ENCODE assay signal across 18 cellular contexts in genomic region chr17:48004973-48005372, GRCh38. TPM values are rescaled to one million over a fixed set of nuclear protein-coding genes. Genes with fewer than 3 reads are reported as not detected.
DNase-seq lines count a peak whose midpoint lies in the region; ATAC-seq and TF ChIP-seq lines count a peak whose summit lies in the region.
"Had no signal": no experiment of that assay in that cellular context is flagged by ENCODE, and none has a peak within 500 bp of the region (broad histone marks: within the 10 kb centered on the region; RNA-seq: fewer than 3 reads in every experiment).

No MANE protein-coding gene starts in this region.

- TF ChIP-seq CTCF in HEK293 (tag by site-specific recombination; IDR thresholded peaks at IDR 0.05) (no peak), endodermal cell (conservative IDR thresholded peaks at IDR 0.05) (no peak), parathyroid adenoma (IDR thresholded peaks at IDR 0.05) (no peak), GM13976 (IDR thresholded peaks at IDR 0.05; ENCODE audit: borderline replicate concordance, control extremely low read depth, extremely low read depth, insufficient read depth, missing control alignments) (no peak)

- no peak overlapping the region for H3K4me3 ChIP-seq in HEK293 (ENCODE audit: low read depth, low read length)
- H3K4me3 ChIP-seq in endodermal cell (ENCODE audit: low read length): no peak overlapping the region
- H3K4me3 ChIP-seq in parathyroid adenoma (ENCODE audit: low read depth, low read length): no peak overlapping the region
- H3K4me3 ChIP-seq: lower lobe of right lung, stomach, vagina had no signal

- H3K27me3 Mint-ChIP-seq in endodermal cell (ENCODE audit: insufficient read depth): peaks cover 5% of the 10 kb centered on the region

- in situ Hi-C loops in GM13976 (cut with MboI; ENCODE audit: low sequenced_read_pairs, unreplicated experiment): no loop called here

- no peak overlapping the region for H3K9ac ChIP-seq in endodermal cell (ENCODE audit: extremely low read depth, low read length, poor library complexity, severe bottlenecking)
- H3K9ac ChIP-seq in parathyroid adenoma: no peak overlapping the region

- no peak overlapping the region for H3K4me3 Mint-ChIP-seq in endodermal cell
- H3K4me3 Mint-ChIP-seq: activated naive CD8-positive, alpha-beta T cell; CD4-positive, alpha-beta memory T cell had no signal

- no peak overlapping the region for H3K4me2 ChIP-seq in parathyroid adenoma (ENCODE audit: low read length)

- no peak overlapping the region for H3K27ac Mint-ChIP-seq in endodermal cell
- H3K27ac Mint-ChIP-seq: activated naive CD8-positive, alpha-beta T cell; CD4-positive, alpha-beta memory T cell had no signal

- H3K9me3 ChIP-seq in HEK293 (ENCODE audit: control insufficient read depth, insufficient read depth, low read depth, low read length) (no peaks in the 10 kb centered on the region), endodermal cell (ENCODE audit: control insufficient read depth, low read length) (no peaks in the 10 kb centered on the region), parathyroid adenoma (ENCODE audit: control insufficient read depth, low read length) (no peaks in the 10 kb centered on the region)
- H3K9me3 ChIP-seq: lower lobe of right lung, neutrophil, stomach, vagina had no signal

- POLR2A ChIA-PET in HEK293 (lab: Yijun Ruan, JAX): interaction anchor here (0.7 to 1.5 kb wide), 3 partner anchors 9 to 44 kb away, joined by 3 to 4 read pairs (median 3); partner anchors contain the start of gene CDK5RAP3

- WGBS in endodermal cell (ENCODE audit: insufficient coverage in 1 of 2, insufficient read length in 1 of 2), 2 experiments: 84% methylated on average over 3 of the region's 3 CpGs; no CpG with 5 or more reads in 1 of the 2 experiments

- peaks cover 30% of the 10 kb centered on the region for H3K4me1 Mint-ChIP-seq in endodermal cell
- H3K4me1 Mint-ChIP-seq: CD4-positive, alpha-beta memory T cell had no signal

- H3K79me2 ChIP-seq in parathyroid adenoma: no peaks in the 10 kb centered on the region

- H3K27me3 ChIP-seq in endodermal cell (ENCODE audit: control insufficient read depth, insufficient read depth, low read length, poor library complexity, severe bottlenecking) (no peaks in the 10 kb centered on the region), parathyroid adenoma (ENCODE audit: control insufficient read depth, insufficient read depth, low read length) (no peaks in the 10 kb centered on the region)
- H3K27me3 ChIP-seq: vagina had no signal

- no peak overlapping the region; the same call in 1 of the 2 replicates for H3K27ac ChIP-seq in HEK293 (ENCODE audit: extremely low read depth, low read depth, low read length)
- H3K27ac ChIP-seq in endodermal cell (ENCODE audit: low read depth, low read length): peak overlapping the region; percentile 96
- H3K27ac ChIP-seq in parathyroid adenoma: peak overlapping the region; percentile 21
- H3K27ac ChIP-seq: lower lobe of right lung, neutrophil, stomach, vagina had no signal

- ATAC-seq in HG03095 (IDR thresholded peaks at IDR 0.05; ENCODE audit: unreplicated experiment): no peak
- ATAC-seq: lower lobe of right lung had no signal

- H3K36me3 ChIP-seq in HEK293 (ENCODE audit: control insufficient read depth in 2 of 2, insufficient read depth in 1 of 2, low read length in 2 of 2) (no peaks in the 10 kb centered on the region), endodermal cell (ENCODE audit: control insufficient read depth, insufficient read depth, low read length) (no peaks in the 10 kb centered on the region), parathyroid adenoma (ENCODE audit: control insufficient read depth, insufficient read depth, low read length) (no peaks in the 10 kb centered on the region)
- H3K36me3 ChIP-seq: lower lobe of right lung, neutrophil, stomach, vagina had no signal

- H3K9me3 Mint-ChIP-seq in endodermal cell: no peaks in the 10 kb centered on the region
- H3K9me3 Mint-ChIP-seq: CD4-positive, alpha-beta memory T cell had no signal

- no peaks in the 10 kb centered on the region for H3K36me3 Mint-ChIP-seq in endodermal cell (ENCODE audit: low read depth)
- H3K36me3 Mint-ChIP-seq: activated naive CD8-positive, alpha-beta T cell; CD4-positive, alpha-beta memory T cell had no signal

- H3K4me1 ChIP-seq in HEK293 (ENCODE audit: control insufficient read depth, insufficient read depth, low read length) (peaks cover 11% of the 10 kb centered on the region; the same call in 1 of the 2 replicates), endodermal cell (ENCODE audit: control insufficient read depth, insufficient read depth, low read length) (peaks cover 12% of the 10 kb centered on the region), parathyroid adenoma (peaks cover 32% of the 10 kb centered on the region)

- CTCF ChIA-PET in HEK293 (lab: Yijun Ruan, JAX): interaction anchor here (0.6 to 3.7 kb wide), 5 partner anchors 13 to 58 kb away, joined by 3 to 17 read pairs (median 7); no protein-coding TSS in a partner anchor

- peak overlapping the region; percentile 48 for H2AFZ ChIP-seq in parathyroid adenoma

- peak; percentile 81 for DNase-seq in NCI-H2227 treated with DMSO at 0.1 percent for 48 hours (lab: John Stamatoyannopoulos, UW)
- no peak for DNase-seq in endodermal cell
- DNase-seq in H4 (ENCODE audit: low spot score): no peak
- no peak for DNase-seq in GM13976 (ENCODE audit: low spot score)
- DNase-seq: activated T-cell treated with anti-CD3 and anti-CD28 coated beads for 4 hours; CD4-positive, alpha-beta memory T cell; foreskin fibroblast; lower lobe of right lung; NCI-H2029; NCI-H774; stomach had no signal

TF ChIP-seq in HEK293, 187 proteins besides CTCF, POLR2A, EP300 and RAD21:
- TF ChIP-seq YY1 (tag by site-specific recombination; IDR thresholded peaks at IDR 0.05): no peak
- no peak for TF ChIP-seq ZNF132 (tag by site-specific recombination; IDR thresholded peaks at IDR 0.05; ENCODE audit: borderline replicate concordance)
- peak; percentile 89 for TF ChIP-seq SP7 (tag by site-specific recombination; IDR thresholded peaks at IDR 0.05)
- no peak for TF ChIP-seq ZNF530 (tag by site-specific recombination; IDR thresholded peaks at IDR 0.05; ENCODE audit: low read depth)
- TF ChIP-seq ZNF239 (tag by site-specific recombination; IDR thresholded peaks at IDR 0.05): no peak
- no peak for TF ChIP-seq ZNF610 (tag by site-specific recombination; IDR thresholded peaks at IDR 0.05; ENCODE audit: borderline replicate concordance)
- TF ChIP-seq ZNF211 (tag by site-specific recombination; IDR thresholded peaks at IDR 0.05; ENCODE audit: low read depth): no peak
- TF ChIP-seq ZNF677 (tag by site-specific recombination; IDR thresholded peaks at IDR 0.05): no peak
- peak; percentile 70 for TF ChIP-seq PRDM1 (tag by site-specific recombination; IDR thresholded peaks at IDR 0.05)
- TF ChIP-seq ZNF121 (tag by site-specific recombination; IDR thresholded peaks at IDR 0.05): no peak
- no peak for TF ChIP-seq SP3 (tag by site-specific recombination; IDR thresholded peaks at IDR 0.05)
- TF ChIP-seq ZNF660 (tag by site-specific recombination; IDR thresholded peaks at IDR 0.05): no peak
- no peak for TF ChIP-seq ZNF704 (tag by site-specific recombination; IDR thresholded peaks at IDR 0.05)
- no peak for TF ChIP-seq ZNF280C (tag by site-specific recombination; IDR thresholded peaks at IDR 0.05)
- 0 out of 2 replicates have a peak, but pooled peaks have one; percentile 17 for TF ChIP-seq ZNF366 (tag by site-specific recombination; conservative IDR thresholded peaks at IDR 0.05)

RNA-seq across cellular contexts. Expression of gene COPZ2, which starts 32.6 kb away (rescaled TPM):
- not detected for total RNA-seq in endodermal cell
- polyA plus RNA-seq in endodermal cell (2013, experiment 1 of 2): 9.0 TPM
- 1.4 TPM for polyA plus RNA-seq in endodermal cell (2013, experiment 2 of 2)
- total RNA-seq in H4 (2014; rRNA removed; shearing (Covaris generic)): 16.9 and 17.4 TPM in 2 replicates

RNA-seq across cellular contexts. Expression of gene CDK5RAP3, which starts 34.1 kb away (rescaled TPM):
- total RNA-seq in endodermal cell: 100 to 1,000 TPM; 171 to 198 TPM
- polyA plus RNA-seq in endodermal cell (2013, experiment 1 of 2): 245 TPM
- 217 TPM for polyA plus RNA-seq in endodermal cell (2013, experiment 2 of 2)
- total RNA-seq in H4 (2014; rRNA removed; shearing (Covaris generic)): 53.4 and 57.6 TPM in 2 replicates

RNA-seq across cellular contexts. Expression of gene NFE2L1, which starts 43.2 kb away (rescaled TPM):
- 100 to 1,000 TPM; 122 to 135 TPM for total RNA-seq in endodermal cell
- 123 TPM for polyA plus RNA-seq in endodermal cell (2013, experiment 1 of 2)
- 113 TPM for polyA plus RNA-seq in endodermal cell (2013, experiment 2 of 2)
- total RNA-seq in H4 (2014; rRNA removed; shearing (Covaris generic)): 36.7 and 50.5 TPM in 2 replicates

RNA-seq across cellular contexts. Expression of gene PRR15L, which starts 47.3 kb away (rescaled TPM):
- total RNA-seq in endodermal cell: under 1 TPM; 0.57 to 0.60 TPM
- polyA plus RNA-seq in endodermal cell (2013, experiment 1 of 2): not detected
- polyA plus RNA-seq in endodermal cell (2013, experiment 2 of 2): not detected
- not detected in 2 replicates for total RNA-seq in H4 (2014; rRNA removed; shearing (Covaris generic))
- total RNA-seq: CD4-positive, alpha-beta memory T cell; T-helper 2 cell treated with Interferon-gamma antibody and Interleukin-4, amounts not matched to agents 100 ng/mL and 5 ng/mL, for 36 hours had no signal

Comparison
In these comparisons a context has a peak if more than half of its experiments do, and no peak if none do; other contexts are left out.
1. RNA of gene COPZ2, which starts 32.6 kb away (total RNA-seq): 16.9 to 17.4 TPM in H4; not detected in endodermal cell; every median in the first group is over 10 times any median in the second.